In genomic region chr11:102346748-102347525, GRCh38 we compare ENCODE assay signal across 8 cellular contexts. TPM values are rescaled to one million over a fixed set of nuclear protein-coding genes. Genes with fewer than 3 reads are reported as not detected.
A peak's percentile ranks its signal among the peaks of the same experiment; 100 is the strongest.
DNase-seq lines count a peak whose midpoint lies in the region; ATAC-seq and TF ChIP-seq lines count a peak whose summit lies in the region.

BIRC2 (plus strand) TSS chr11:102347214; CDS start chr11:102349855, 2,641 bp downstream.

- peak; percentile 91 to 92 for TF ChIP-seq POLR2A in gastroesophageal sphincter (IDR thresholded peaks at IDR 0.05)
- TF ChIP-seq POLR2A in suprapubic skin (IDR thresholded peaks at IDR 0.05) = peak; percentile 35 to 82

- WGBS in gastroesophageal sphincter (ENCODE audit: low coverage in 1 of 2), 2 donors = 0% methylated on average over 1 to 9 of the region's 84 CpGs
- WGBS in suprapubic skin = 0% methylated on average over 19 of the region's 84 CpGs

- DNase-seq in GM04503 (ENCODE audit: low read depth) (peak; percentile 56), HAP-1 (ENCODE audit: low spot score in 2 of 2) (peak; percentile 76 to 95), MG63 (peak; percentile 94), SJSA1 (ENCODE audit: low read depth in 1 of 2, low spot score in 2 of 2) (peak; percentile 91), nucleus accumbens (lab: John Stamatoyannopoulos, UW) (peak in 55 of 56 donors; percentile 52 to 98 (median 89)), suprapubic skin (ENCODE audit: low spot score in 2 of 2) (peak; percentile 94 to 96)
- peak; percentile 95 for DNase-seq in activated naive CD4-positive, alpha-beta T cell treated with Interleukin-2 at 50 U/mL for 16 hours

- TF ChIP-seq EP300 in gastroesophageal sphincter (IDR thresholded peaks at IDR 0.05) = no peak
- TF ChIP-seq EP300 in suprapubic skin (IDR thresholded peaks at IDR 0.05) = no peak

- ATAC-seq in gastroesophageal sphincter = peak; percentile 96

- H3K4me1 ChIP-seq in HAP-1 (peaks cover 7% of the 10 kb centered on the region), SJSA1 (replicated peaks) (peaks cover 26% of the 10 kb centered on the region), gastroesophageal sphincter (peaks cover 6 to 43% (median 19%) of the 10 kb centered on the region in 3 donors), suprapubic skin (peaks cover 36% of the 10 kb centered on the region)

- TF ChIP-seq CTCF in gastroesophageal sphincter (IDR thresholded peaks at IDR 0.05) (peak; percentile 40 to 94 (median 86)), suprapubic skin (IDR thresholded peaks at IDR 0.05) (peak; percentile 68 to 92)

- no peaks in the 10 kb centered on the region for H3K9me3 ChIP-seq in HAP-1
- no peaks in the 10 kb centered on the region for H3K9me3 ChIP-seq in MG63
- H3K9me3 ChIP-seq in SJSA1 (replicated peaks) = no peaks in the 10 kb centered on the region
- H3K9me3 ChIP-seq in gastroesophageal sphincter = no peaks in the 10 kb centered on the region
- no peaks in the 10 kb centered on the region for H3K9me3 ChIP-seq in suprapubic skin

- H3K4me3 ChIP-seq in HAP-1 = peak within 1 kb of the TSS; percentile 82
- H3K4me3 ChIP-seq in MG63 = peak within 1 kb of the TSS; percentile 83
- H3K4me3 ChIP-seq in SJSA1 = peak within 1 kb of the TSS; percentile 55
- H3K4me3 ChIP-seq in gastroesophageal sphincter = peak within 1 kb of the TSS; percentile 76 to 79
- H3K4me3 ChIP-seq in suprapubic skin = peak within 1 kb of the TSS; percentile 90

- in situ Hi-C loops in HAP-1 (cut with MboI; ENCODE audit: low sequenced_read_pairs) = loop anchor here (5.0 kb wide), 1 partner anchor 60 kb away; no protein-coding TSS in a partner anchor

- H3K36me3 ChIP-seq in HAP-1 (replicated peaks) (peaks cover 4% of the 10 kb centered on the region; the same call in 1 of the 2 replicates), MG63 (peaks cover 19% of the 10 kb centered on the region), SJSA1 (peaks cover 20% of the 10 kb centered on the region), gastroesophageal sphincter (peaks cover 0 to 13% of the 10 kb centered on the region in 2 donors), suprapubic skin (peaks cover 22% of the 10 kb centered on the region)

- H3K27ac ChIP-seq in SJSA1 (peak within 1 kb of the TSS; percentile 99), gastroesophageal sphincter (peak within 1 kb of the TSS; percentile 97 to 100 (median 98)), suprapubic skin (peak within 1 kb of the TSS; percentile 100)

- H3K27me3 ChIP-seq in HAP-1 (ENCODE audit: low read depth) = no peaks in the 10 kb centered on the region
- H3K27me3 ChIP-seq in MG63 = no peaks in the 10 kb centered on the region
- H3K27me3 ChIP-seq in SJSA1 (replicated peaks) = no peaks in the 10 kb centered on the region
- H3K27me3 ChIP-seq in gastroesophageal sphincter = no peaks in the 10 kb centered on the region
- H3K27me3 ChIP-seq in suprapubic skin = no peaks in the 10 kb centered on the region

RNA-seq across cellular contexts. Expression of gene BIRC2, which starts in this region (rescaled TPM):
- total RNA-seq in MG63 (2014; rRNA removed; shearing (Covaris generic); ENCODE audit: low replicate concordance) = 35.5 and 130 TPM in 2 replicates
- total RNA-seq in SJSA1 (2014; rRNA removed; shearing (Covaris generic)) = 68.7 and 76.0 TPM in 2 replicates
- 10 to 100 TPM; 22.4 to 58.2 (median 34.0) TPM for total RNA-seq in gastroesophageal sphincter
- total RNA-seq in suprapubic skin = 10 to 100 TPM; 56.9 to 76.5 (median 64.6) TPM

Comparison
In these comparisons a context has a peak if more than half of its experiments do, and no peak if none do; other contexts are left out.
1. Peak in every context shown above with its lines: DNase-seq, ATAC-seq, H3K4me3 ChIP-seq and H3K27ac ChIP-seq.